Comparison of ENCODE assay signal across 14 cellular contexts in genomic region chr4:150181536-150181935, GRCh38.
A peak's percentile ranks its signal among the peaks of the same experiment; 100 is the strongest.
DNase-seq lines count a peak whose midpoint lies in the region; FAIRE-seq and TF ChIP-seq lines count a peak whose summit lies in the region.
"Had no signal": no experiment of that assay in that cellular context is flagged by ENCODE, and none has a peak within 500 bp of the region (broad histone marks: within the 10 kb centered on the region; RNA-seq: fewer than 3 reads in every experiment).

No MANE protein-coding gene starts in this region.

- no peaks in the 10 kb centered on the region for H3K4me1 Mint-ChIP-seq in CD8-positive, alpha-beta memory T cell

- no peak overlapping the region for H3K4me3 Mint-ChIP-seq in CD8-positive, alpha-beta memory T cell
- H3K4me3 Mint-ChIP-seq: activated T-cell treated with anti-CD3 and anti-CD28 coated beads, Interleukin-2, amount 50 U/mL, for 24 hours; stimulated activated naive B cell treated with anti-CD40 and anti-IgM and Interleukin-4, amounts not matched to agents 10 μg/mL and 1 μg/mL and 100 μg/mL, for 72 hours had no signal

- no peak overlapping the region for H3K27ac Mint-ChIP-seq in CD8-positive, alpha-beta memory T cell
- H3K27ac Mint-ChIP-seq: activated T-cell treated with anti-CD3 and anti-CD28 coated beads, Interleukin-2, amount 50 U/mL, for 24 hours; stimulated activated naive B cell treated with anti-CD40 and anti-IgM and Interleukin-4, amounts not matched to agents 10 μg/mL and 1 μg/mL and 100 μg/mL, for 72 hours had no signal

- H4K20me1 ChIP-seq in MM.1S (ENCODE audit: insufficient read depth, low read length) (no peaks in the 10 kb centered on the region), endothelial cell of umbilical vein (replicated peaks; ENCODE audit: control insufficient read depth, extremely low read depth, insufficient read depth, low read length) (no peaks in the 10 kb centered on the region)

- no peaks in the 10 kb centered on the region for H3K9me3 ChIP-seq in MM.1S (replicated peaks; ENCODE audit: insufficient read depth, low read length)
- H3K9me3 ChIP-seq in endothelial cell of umbilical vein (replicated peaks; ENCODE audit: control insufficient read depth, insufficient read depth, low read length), result no peaks in the 10 kb centered on the region
- H3K9me3 ChIP-seq in mesenchymal stem cell (ENCODE audit: control insufficient read depth, low read length), result no peaks in the 10 kb centered on the region
- no peaks in the 10 kb centered on the region for H3K9me3 ChIP-seq in CD8-positive, alpha-beta memory T cell (ENCODE audit: low read length)
- H3K9me3 ChIP-seq: left lung had no signal

- no TSS peak for BruUV-seq in endothelial cell of umbilical vein (replicated peaks; lab: Mats Ljungman, UMichigan)

- CTCF ChIA-PET in endothelial cell of umbilical vein (lab: Charles Lee), result interaction anchor here (0.6 to 1.6 kb wide), 10 partner anchors 8 to 171 kb away, joined by 3 to 7 read pairs (median 3); no protein-coding TSS in a partner anchor
- CTCF ChIA-PET in CD8-positive, alpha-beta memory T cell (lab: Charles Lee), result no interaction called here

- H2BK120ac ChIP-seq in mesenchymal stem cell (ENCODE audit: low read depth, low read length), result no peak overlapping the region

- no peak overlapping the region for H3K4me3 ChIP-seq in MM.1S (ENCODE audit: low read length)
- no peak overlapping the region for H3K4me3 ChIP-seq in endothelial cell of umbilical vein (replicated peaks in 1 of 3; ENCODE audit: insufficient read depth in 1 of 3, low read depth in 1 of 3, low read length in 3 of 3)
- H3K4me3 ChIP-seq in mesenchymal stem cell (ENCODE audit: insufficient read depth in 1 of 2, low read depth in 1 of 2, low read length in 2 of 2), result no peak overlapping the region
- H3K4me3 ChIP-seq in CD8-positive, alpha-beta memory T cell (ENCODE audit: low read length), result no peak overlapping the region
- H3K4me3 ChIP-seq: GM12878, left lung had no signal

- no peak overlapping the region for H2BK5ac ChIP-seq in mesenchymal stem cell (ENCODE audit: low read depth, low read length, poor library complexity, severe bottlenecking)

- peaks cover 4% of the 10 kb centered on the region for H3K79me1 ChIP-seq in mesenchymal stem cell (replicated peaks; ENCODE audit: low read length, poor library complexity, severe bottlenecking)

- H3K18ac ChIP-seq in mesenchymal stem cell (ENCODE audit: low read depth in 1 of 2, low read length in 2 of 2), result no peak overlapping the region

- no peak overlapping the region for H2AK5ac ChIP-seq in mesenchymal stem cell (ENCODE audit: low read length, severe bottlenecking)

- H2AFZ ChIP-seq in MM.1S (ENCODE audit: low read length) (no peak overlapping the region), endothelial cell of umbilical vein (ENCODE audit: low read depth, low read length) (no peak overlapping the region), mesenchymal stem cell (ENCODE audit: low read depth, low read length) (no peak overlapping the region)

- intact Hi-C loops in endothelial cell of umbilical vein (cut with micrococcal nuclease), result no loop called here

- H3K36me3 Mint-ChIP-seq in CD8-positive, alpha-beta memory T cell, result no peaks in the 10 kb centered on the region

- H3K36me3 ChIP-seq in MM.1S (replicated peaks; ENCODE audit: insufficient read depth, low read length) (no peaks in the 10 kb centered on the region), endothelial cell of umbilical vein (ENCODE audit: control insufficient read depth in 2 of 2, extremely low read depth in 1 of 2, insufficient read depth in 2 of 2, low read length in 2 of 2) (no peaks in the 10 kb centered on the region), mesenchymal stem cell (ENCODE audit: control insufficient read depth in 1 of 2, insufficient read depth in 2 of 2, low read depth in 1 of 2, low read length in 2 of 2) (no peaks in the 10 kb centered on the region)
- no peaks in the 10 kb centered on the region for H3K36me3 ChIP-seq in CD8-positive, alpha-beta memory T cell (ENCODE audit: insufficient read depth, low read length)
- H3K36me3 ChIP-seq: left lung had no signal

- peak; percentile 34 for DNase-seq in EL
- peak; percentile 24 for DNase-seq in MM.1S
- peak; percentile 68 for DNase-seq in endothelial cell of umbilical vein (ENCODE audit: low read depth, low spot score)
- DNase-seq in mesenchymal stem cell, result peak; percentile 62
- DNase-seq in NCI-H2171 treated with DMSO at 0.1 percent for 48 hours (lab: John Stamatoyannopoulos, UW), result no peak
- no peak for DNase-seq in T-helper 1 cell
- no peak for DNase-seq in CD8-positive, alpha-beta memory T cell
- DNase-seq: activated T-cell treated with anti-CD3 and anti-CD28 coated beads, Interleukin-2, amount 50 U/mL, for 24 hours; left lung; stimulated activated CD4-positive, alpha-beta T cell treated with anti-CD3 and anti-CD28 coated beads, Interleukin-2, amount 100 ng/mL, for 24 hours; stimulated activated naive B cell treated with anti-CD40 and anti-IgM and Interleukin-4, amounts not matched to agents 10 μg/mL and 1 μg/mL and 100 μg/mL, for 72 hours had no signal

- H2BK15ac ChIP-seq in mesenchymal stem cell (ENCODE audit: low read depth, poor library complexity, severe bottlenecking), result no peak overlapping the region

- peak; percentile 38 for FAIRE-seq in endothelial cell of umbilical vein (lab: Jason Lieb, UNC)
- FAIRE-seq: D721Med, GM12878 had no signal

- no peak for TF ChIP-seq CTCF in MM.1S (IDR thresholded peaks at IDR 0.05; ENCODE audit: low read length)
- TF ChIP-seq CTCF in endothelial cell of umbilical vein (IDR thresholded peaks at IDR 0.05; ENCODE audit: extremely low read depth in 1 of 2, insufficient read depth in 1 of 2, low read depth in 1 of 2, low read length in 2 of 2), result no peak

- no peak overlapping the region for H4K8ac ChIP-seq in mesenchymal stem cell (ENCODE audit: low read length)

- no peaks in the 10 kb centered on the region for H3K9me2 ChIP-seq in MM.1S (replicated peaks; ENCODE audit: insufficient read depth, low read length)

- H3K27me3 ChIP-seq in MM.1S (replicated peaks; ENCODE audit: insufficient read depth, low read length) (no peaks in the 10 kb centered on the region), endothelial cell of umbilical vein (ENCODE audit: control insufficient read depth in 2 of 2, insufficient read depth in 2 of 2, low read length in 2 of 2) (no peaks in the 10 kb centered on the region), mesenchymal stem cell (ENCODE audit: control insufficient read depth in 1 of 2, insufficient read depth in 1 of 2, low read length in 2 of 2) (no peaks in the 10 kb centered on the region)
- no peaks in the 10 kb centered on the region for H3K27me3 ChIP-seq in CD8-positive, alpha-beta memory T cell (ENCODE audit: insufficient read depth, low read length, poor library complexity, severe bottlenecking)
- H3K27me3 ChIP-seq: left lung had no signal

- H3K9me3 Mint-ChIP-seq in CD8-positive, alpha-beta memory T cell, result no peaks in the 10 kb centered on the region
- H3K9me3 Mint-ChIP-seq: activated T-cell treated with anti-CD3 and anti-CD28 coated beads, Interleukin-2, amount 50 U/mL, for 24 hours had no signal

- no peak overlapping the region for H2BK12ac ChIP-seq in mesenchymal stem cell (ENCODE audit: low read length in 2 of 2)

- H3K4me1 ChIP-seq in MM.1S (ENCODE audit: low read length) (no peaks in the 10 kb centered on the region), endothelial cell of umbilical vein (ENCODE audit: control insufficient read depth, extremely low read depth, insufficient read depth, low read length) (peaks cover 2% of the 10 kb centered on the region), mesenchymal stem cell (ENCODE audit: control insufficient read depth, insufficient read depth, low read depth, low read length) (no peaks in the 10 kb centered on the region)
- H3K4me1 ChIP-seq in CD8-positive, alpha-beta memory T cell (ENCODE audit: insufficient read depth, low read length), result no peaks in the 10 kb centered on the region
- H3K4me1 ChIP-seq: left lung had no signal

- H4K91ac ChIP-seq in mesenchymal stem cell (ENCODE audit: low read length), result no peak overlapping the region

- no peak overlapping the region for H3K23ac ChIP-seq in mesenchymal stem cell (ENCODE audit: low read length in 2 of 2)

- H3K14ac ChIP-seq in mesenchymal stem cell (ENCODE audit: low read length in 2 of 2), result no peak overlapping the region

- dilution Hi-C loops in endothelial cell of umbilical vein (cut with MboI; ENCODE audit: extremely low pct_ligation_motif_present, low sequenced_read_pairs), result no loop called here

- no peaks in the 10 kb centered on the region for H3F3A ChIP-seq in MM.1S (ENCODE audit: insufficient read depth, low read length)

- peaks cover 5 to 30% of the 10 kb centered on the region in 2 donors for H3K27me3 Mint-ChIP-seq in CD8-positive, alpha-beta memory T cell
- H3K27me3 Mint-ChIP-seq: stimulated activated naive B cell treated with anti-CD40 and anti-IgM and Interleukin-4, amounts not matched to agents 10 μg/mL and 1 μg/mL and 100 μg/mL, for 72 hours had no signal

- H3K27ac ChIP-seq in MM.1S (ENCODE audit: low read length) (no peak overlapping the region), endothelial cell of umbilical vein (ENCODE audit: insufficient read depth, low read depth, low read length) (no peak overlapping the region), mesenchymal stem cell (ENCODE audit: low read length, poor library complexity, severe bottlenecking) (no peak overlapping the region)
- H3K27ac ChIP-seq in CD8-positive, alpha-beta memory T cell (ENCODE audit: low read depth, low read length), result no peak overlapping the region
- H3K27ac ChIP-seq: left lung, RWPE1 had no signal

- H3K9ac ChIP-seq in MM.1S (ENCODE audit: low read length) (no peak overlapping the region), endothelial cell of umbilical vein (replicated peaks; ENCODE audit: extremely low read depth, insufficient read depth, low read length) (no peak overlapping the region), mesenchymal stem cell (ENCODE audit: low read length) (no peak overlapping the region)

- POLR2A ChIA-PET in endothelial cell of umbilical vein (lab: Charles Lee), result no interaction called here
- POLR2A ChIA-PET in CD8-positive, alpha-beta memory T cell (lab: Charles Lee), result interaction anchor here (0.5 kb wide), 1 partner anchor 83 kb away, joined by 3 read pairs; no protein-coding TSS in a partner anchor

- H3K79me2 ChIP-seq in MM.1S (ENCODE audit: low read length) (no peaks in the 10 kb centered on the region), endothelial cell of umbilical vein (ENCODE audit: control insufficient read depth, insufficient read depth, low read length) (no peaks in the 10 kb centered on the region)

- no peaks in the 10 kb centered on the region for H3K9me1 ChIP-seq in endothelial cell of umbilical vein (replicated peaks; ENCODE audit: control insufficient read depth, extremely low read depth, insufficient read depth, low read length)

- H3K4me2 ChIP-seq in MM.1S (ENCODE audit: low read depth, low read length), result no peak overlapping the region
- no peak overlapping the region for H3K4me2 ChIP-seq in endothelial cell of umbilical vein (ENCODE audit: insufficient read depth, low read length)
- H3K4me2 ChIP-seq in mesenchymal stem cell (ENCODE audit: low read length, poor library complexity, severe bottlenecking), result no peak overlapping the region

- no peak for TF ChIP-seq POLR2A in endothelial cell of umbilical vein (IDR thresholded peaks at IDR 0.05; ENCODE audit: low read depth, low read length)

- no peak overlapping the region for H3K4ac ChIP-seq in mesenchymal stem cell (ENCODE audit: low read depth in 1 of 2, low read length in 2 of 2)

Comparison
In these comparisons a context has a peak if more than half of its experiments do, and no peak if none do; other contexts are left out.
1. DNase-seq: peak in EL (single experiment), MM.1S (single experiment), endothelial cell of umbilical vein (single experiment) and mesenchymal stem cell (single experiment); none in NCI-H2171 treated with DMSO at 0.1 percent for 48 hours (single experiment), T-helper 1 cell (0 of 5) and CD8-positive, alpha-beta memory T cell (0 of 5).